35 cellular contexts compared by ENCODE assay signal in the genomic region with DNA sequence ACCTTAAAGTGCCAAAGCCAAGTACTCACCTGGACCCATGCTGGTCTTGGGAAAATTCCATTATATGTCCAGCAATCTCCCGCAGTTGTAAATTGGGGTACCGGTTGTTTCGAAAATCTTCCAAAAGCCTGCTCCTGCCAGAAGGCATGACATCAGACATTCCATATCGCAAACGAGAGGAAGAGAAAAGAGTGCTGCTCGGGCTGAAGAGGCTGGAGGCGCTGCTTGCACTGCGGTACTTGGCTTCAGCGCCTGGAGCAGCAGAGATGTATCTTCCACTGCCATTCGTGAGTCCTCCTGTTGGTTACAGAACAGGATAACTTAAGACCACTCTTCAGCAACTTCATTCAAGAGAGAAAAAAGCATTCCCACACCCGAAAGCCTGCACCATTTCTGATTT. TPM values are rescaled to one million over a fixed set of nuclear protein-coding genes. Genes with fewer than 3 reads are reported as not detected.
"Had no signal": no experiment of that assay in that cellular context is flagged by ENCODE, and none has a peak within 500 bp of the region (broad histone marks: within the 10 kb centered on the region; RNA-seq: fewer than 3 reads in every experiment).

No MANE protein-coding gene starts in this region.

- H3K4me3 Mint-ChIP-seq: activated CD4-positive, alpha-beta memory T cell treated with anti-CD3 and anti-CD28 coated beads, Interleukin-2, amount 10 ng/mL, durations not matched to agents 7 days and 5 days; activated CD8-positive, alpha-beta memory T cell treated with anti-CD3 and anti-CD28 coated beads, Interleukin-2, amount 10 ng/mL, durations not matched to agents 7 days and 5 days; activated naive CD4-positive, alpha-beta T cell treated with anti-CD3 and anti-CD28 coated beads, Interleukin-2, amount 10 ng/mL, durations not matched to agents 7 days and 5 days; activated naive CD8-positive, alpha-beta T cell; activated naive CD8-positive, alpha-beta T cell treated with anti-CD3 and anti-CD28 coated beads, Interleukin-2, amount 50 U/mL, for 24 hours; central memory CD8-positive, alpha-beta T cell had no signal

- ATAC-seq: activated CD8-positive, alpha-beta memory T cell treated with anti-CD3 and anti-CD28 coated beads, Interleukin-2, amount 10 ng/mL, durations not matched to agents 7 days and 5 days; activated naive CD8-positive, alpha-beta T cell treated with anti-CD3 and anti-CD28 coated beads, Interleukin-2, amount 50 U/mL, for 24 hours; PC-3 had no signal

- H3K4me1 ChIP-seq: Peyer's patch had no signal

- H3K27ac ChIP-seq: brain microvascular endothelial cell, Peyer's patch, VCaP had no signal

- H3K27ac Mint-ChIP-seq: activated CD4-positive, alpha-beta memory T cell treated with anti-CD3 and anti-CD28 coated beads, Interleukin-2, amount 10 ng/mL, durations not matched to agents 7 days and 5 days; activated naive CD4-positive, alpha-beta T cell treated with anti-CD3 and anti-CD28 coated beads, Interleukin-2, amount 10 ng/mL, durations not matched to agents 7 days and 5 days; activated naive CD8-positive, alpha-beta T cell treated with anti-CD3 and anti-CD28 coated beads, Interleukin-2, amount 50 U/mL, for 24 hours had no signal

- H3K4me3 ChIP-seq: Peyer's patch had no signal

- H3K27me3 ChIP-seq: brain microvascular endothelial cell, Peyer's patch had no signal

- H3K27me3 Mint-ChIP-seq: activated CD4-positive, alpha-beta memory T cell treated with anti-CD3 and anti-CD28 coated beads, Interleukin-2, amount 10 ng/mL, durations not matched to agents 7 days and 5 days; activated CD8-positive, alpha-beta memory T cell treated with anti-CD3 and anti-CD28 coated beads, Interleukin-2, amount 10 ng/mL, durations not matched to agents 7 days and 5 days; activated naive CD4-positive, alpha-beta T cell treated with anti-CD3 and anti-CD28 coated beads, Interleukin-2, amount 10 ng/mL, durations not matched to agents 7 days and 5 days; activated naive CD8-positive, alpha-beta T cell; activated naive CD8-positive, alpha-beta T cell treated with anti-CD3 and anti-CD28 coated beads, Interleukin-2, amount 50 U/mL, for 24 hours; central memory CD8-positive, alpha-beta T cell had no signal

- DNase-seq: activated CD4-positive, alpha-beta memory T cell treated with anti-CD3 and anti-CD28 coated beads, Interleukin-2, amount 10 ng/mL, durations not matched to agents 7 days and 5 days; activated CD4-positive, alpha-beta T cell treated with anti-CD3 and anti-CD28 coated beads for 1 hour; activated CD4-positive, alpha-beta T cell treated with anti-CD3 and anti-CD28 coated beads for 48 hours; activated CD4-positive, CD25-positive, alpha-beta regulatory T cell; activated CD8-positive, alpha-beta memory T cell treated with anti-CD3 and anti-CD28 coated beads for 24 hours; activated CD8-positive, alpha-beta memory T cell treated with anti-CD3 and anti-CD28 coated beads, Interleukin-2, amount 10 ng/mL, durations not matched to agents 7 days and 5 days; activated CD8-positive, alpha-beta memory T cell treated with anti-CD3 and anti-CD28 coated beads, Interleukin-2, amount 50 U/mL, for 48 hours; activated effector memory CD4-positive, alpha-beta T cell treated with Interleukin-2 at 50 U/mL for 16 hours; activated naive CD4-positive, alpha-beta T cell treated with anti-CD3 and anti-CD28 coated beads, Interleukin-2, amount 10 ng/mL, durations not matched to agents 7 days and 5 days; activated naive CD8-positive, alpha-beta T cell treated with anti-CD3 and anti-CD28 coated beads, Interleukin-2, amount 50 U/mL, for 24 hours; activated T-cell treated with anti-CD3 and anti-CD28 coated beads, Interleukin-2, amount 50 U/mL, for 48 hours; anterior cingulate cortex; brain microvascular endothelial cell; MM.1S; NCI-H1092 treated with DMSO at 0.1 percent for 48 hours; NCI-H1417; NCI-H146; NCI-H187; NCI-H2029 treated with DMSO at 0.1 percent for 48 hours; NCI-H2107; NCI-H2171; NCI-H510A; NCI-H526; NCI-H748 treated with DMSO at 0.1 percent for 48 hours; NK-92 treated with Interleukin-12 subunit alpha and Interleukin-12 subunit beta, amount 100 ng/mL, for 24 hours; PC-3; Peyer's patch; RPMI8226; SW 1271; T-helper 1 cell; T-helper 2 cell; T-helper 9 cell had no signal

- H3K9me3 Mint-ChIP-seq: activated CD4-positive, alpha-beta memory T cell treated with anti-CD3 and anti-CD28 coated beads, Interleukin-2, amount 10 ng/mL, durations not matched to agents 7 days and 5 days; activated naive CD4-positive, alpha-beta T cell treated with anti-CD3 and anti-CD28 coated beads, Interleukin-2, amount 10 ng/mL, durations not matched to agents 7 days and 5 days; activated naive CD8-positive, alpha-beta T cell treated with anti-CD3 and anti-CD28 coated beads, Interleukin-2, amount 50 U/mL, for 24 hours; central memory CD8-positive, alpha-beta T cell had no signal

RNA-seq across cellular contexts. Expression of a gene that starts 45.1 kb away (rescaled TPM):
- total RNA-seq: activated CD4-positive, alpha-beta memory T cell treated with anti-CD3 and anti-CD28 coated beads, Interleukin-2, amount 10 ng/mL, durations not matched to agents 7 days and 5 days; activated CD8-positive, alpha-beta memory T cell treated with anti-CD3 and anti-CD28 coated beads, Interleukin-2, amount 10 ng/mL, durations not matched to agents 7 days and 5 days had no signal
